8 cellular contexts compared by ENCODE assay signal in genomic region chr4:90126805-90127204, GRCh38. TPM values are rescaled to one million over a fixed set of nuclear protein-coding genes. Genes with fewer than 3 reads are reported as not detected.
DNase-seq lines count a peak whose midpoint lies in the region; ATAC-seq, FAIRE-seq and TF ChIP-seq lines count a peak whose summit lies in the region.

No MANE protein-coding gene starts in this region.

- H3K9me3 ChIP-seq in Peyer's patch (no peaks in the 10 kb centered on the region), pancreas (no peaks in the 10 kb centered on the region)

- ATAC-seq in GM21447 (IDR thresholded peaks at IDR 0.05; ENCODE audit: unreplicated experiment) (peak; percentile 7), pancreas (no peak), HG03095 (IDR thresholded peaks at IDR 0.05; ENCODE audit: unreplicated experiment) (no peak)

- TF ChIP-seq CTCF in Peyer's patch (IDR thresholded peaks at IDR 0.05) (no peak), epithelial cell of proximal tubule (conservative IDR thresholded peaks at IDR 0.05; ENCODE audit: low read depth, low read length) (no peak), pancreas (IDR thresholded peaks at IDR 0.05) (no peak)

- WGBS in pancreas, 2 donors: 20 to 23% methylated on average over 8 of the region's 8 CpGs

- peak overlapping the region; percentile 82 to 96 (median 89) for H3K27ac ChIP-seq in Peyer's patch
- peak overlapping the region in 2 of 4 donors; percentile 90 to 96 for H3K27ac ChIP-seq in pancreas

- no peaks in the 10 kb centered on the region for H3K36me3 ChIP-seq in Peyer's patch
- no peaks in the 10 kb centered on the region for H3K36me3 ChIP-seq in pancreas

- no peaks in the 10 kb centered on the region for H3K4me1 ChIP-seq in Peyer's patch
- H3K4me1 ChIP-seq in pancreas: peaks cover 0 to 6% (median 3%) of the 10 kb centered on the region in 3 donors

- no peak for TF ChIP-seq POLR2A in Peyer's patch (IDR thresholded peaks at IDR 0.05)

- no peaks in the 10 kb centered on the region for H3K27me3 ChIP-seq in Peyer's patch
- no peaks in the 10 kb centered on the region for H3K27me3 ChIP-seq in pancreas

- FAIRE-seq in pancreas (lab: Jason Lieb, UNC): no peak

- DNase-seq in Peyer's patch (no peak), epithelial cell of proximal tubule (ENCODE audit: low read depth) (no peak), pancreas (no peak), COR-L47 (lab: John Stamatoyannopoulos, UW) (no peak), NCI-H2081 treated with DMSO at 0.1 percent for 48 hours (lab: John Stamatoyannopoulos, UW) (no peak), glomerular visceral epithelial cell (ENCODE audit: extremely low spot score) (no peak)

- intact Hi-C loops in pancreas (cut with DNase I): no loop called here

- peak overlapping the region; percentile 66 to 94 (median 76) for H3K4me3 ChIP-seq in Peyer's patch
- peak overlapping the region; percentile 61 for H3K4me3 ChIP-seq in epithelial cell of proximal tubule (ENCODE audit: low read depth, low read length)
- peak overlapping the region in 3 of 4 donors; percentile 69 to 84 (median 70) for H3K4me3 ChIP-seq in pancreas

RNA-seq across cellular contexts. Expression of gene CCSER1, which starts 0.4 kb away (rescaled TPM):
- 10 to 100 TPM; 27.5 to 66.5 (median 54.3) TPM for total RNA-seq in Peyer's patch
- 0.65 TPM in 1 of 2 replicates, not detected in the other for total RNA-seq in epithelial cell of proximal tubule
- total RNA-seq in pancreas: 10 to 100 TPM in 1 of 6 donors, 1 to 10 TPM in 5; 3.4 to 12.7 (median 6.2) TPM
- 1 to 10 TPM in 1 of 2 donors, under 1 TPM in 1; 0.99 to 1.3 TPM for polyA plus RNA-seq in pancreas
